ENCODE assay signal across 9 cellular contexts in genomic region chr9:109411069-109411761, GRCh38.
DNase-seq lines count a peak whose midpoint lies in the region; ATAC-seq and TF ChIP-seq lines count a peak whose summit lies in the region.
"Had no signal": no experiment of that assay in that cellular context is flagged by ENCODE, and none has a peak within 500 bp of the region (broad histone marks: within the 10 kb centered on the region; RNA-seq: fewer than 3 reads in every experiment).

No MANE protein-coding gene starts in this region.

- DNase-seq in osteoblast (ENCODE audit: insufficient read length, low spot score, missing footprints) (no peak), hypothalamus (lab: John Stamatoyannopoulos, UW) (no peak), GM19240 (ENCODE audit: insufficient read length, low spot score) (no peak), omental fat pad (ENCODE audit: low spot score) (no peak)
- DNase-seq in central memory CD4-positive, alpha-beta T cell: no peak
- DNase-seq: NCI-H748 treated with DMSO at 0.1 percent for 48 hours had no signal

- no peaks in the 10 kb centered on the region for H3K36me3 ChIP-seq in osteoblast (ENCODE audit: insufficient read depth, low read length)

- no peaks in the 10 kb centered on the region for H4K20me1 ChIP-seq in osteoblast (ENCODE audit: insufficient read depth, low read length)

- ATAC-seq in GM19023 (IDR thresholded peaks at IDR 0.05; ENCODE audit: unreplicated experiment) (peak; percentile 77), HG02571 (IDR thresholded peaks at IDR 0.05; ENCODE audit: unreplicated experiment) (peak; percentile 74), HG03575 (IDR thresholded peaks at IDR 0.05; ENCODE audit: extremely low read depth, insufficient number of reproducible peaks, low FRiP score, unreplicated experiment) (peak; percentile 43), omental fat pad (ENCODE audit: low FRiP score) (no peak)

- no peaks in the 10 kb centered on the region for H3K9me3 ChIP-seq in osteoblast (ENCODE audit: low read depth, low read length)

- no peak overlapping the region for H3K27ac ChIP-seq in osteoblast (ENCODE audit: low read depth, low read length)

- no peak overlapping the region for H3K4me3 ChIP-seq in osteoblast (ENCODE audit: insufficient read depth, low read length)

- H3K4me1 ChIP-seq in osteoblast (ENCODE audit: insufficient read depth, low read length): no peaks in the 10 kb centered on the region

- peak overlapping the region; percentile 52 for H3K4me2 ChIP-seq in osteoblast (ENCODE audit: insufficient read depth, low read length)

- H2AFZ ChIP-seq in osteoblast (ENCODE audit: low read length): peak overlapping the region; percentile 55

- TF ChIP-seq CTCF in osteoblast (IDR thresholded peaks at IDR 0.05; ENCODE audit: extremely low read depth, low read depth, low read length): no peak
- TF ChIP-seq CTCF in omental fat pad (IDR thresholded peaks at IDR 0.05): no peak

- no peaks in the 10 kb centered on the region for H3K79me2 ChIP-seq in osteoblast (ENCODE audit: insufficient read depth, low read length)

- no peaks in the 10 kb centered on the region for H3K27me3 ChIP-seq in osteoblast (ENCODE audit: insufficient read depth, low read length)
